Comparison of ENCODE assay signal across 8 cellular contexts in genomic region chrX:131816551-131817136, GRCh38.
DNase-seq lines count a peak whose midpoint lies in the region; ATAC-seq and TF ChIP-seq lines count a peak whose summit lies in the region.

No MANE protein-coding gene starts in this region.

- H2BK12ac ChIP-seq in neuronal stem cell (ENCODE audit: low read length): no peak overlapping the region

- peak; percentile 13 for TF ChIP-seq CTCF in coronary artery (IDR thresholded peaks at IDR 0.05)

- peak overlapping the region; percentile 71 for H2AFZ ChIP-seq in neuronal stem cell (ENCODE audit: low read length)

- H2AK5ac ChIP-seq in neuronal stem cell (ENCODE audit: low read depth, low read length): no peak overlapping the region

- H3K18ac ChIP-seq in neuronal stem cell (ENCODE audit: low read length): no peak overlapping the region

- H3K4me1 ChIP-seq in neuronal stem cell (ENCODE audit: control insufficient read depth in 2 of 2, insufficient read depth in 1 of 2, low read depth in 1 of 2, low read length in 2 of 2): peaks cover 0 to 2% of the 10 kb centered on the region in 2 donors

- WGBS in neuronal stem cell (ENCODE audit: extremely low coverage in 2 of 2, insufficient read length in 2 of 2, insufficient replicate concordance in 1 of 2), 2 donors: no CpG with 5 or more reads among the region's 9 CpGs

- H4K8ac ChIP-seq in neuronal stem cell (ENCODE audit: low read depth, low read length): no peak overlapping the region

- no peak overlapping the region for H4K91ac ChIP-seq in neuronal stem cell (ENCODE audit: low read depth, low read length, poor library complexity)

- H3K4me3 ChIP-seq in coronary artery (peak overlapping the region; percentile 55), neuronal stem cell (ENCODE audit: low read length in 2 of 2) (peak overlapping the region in 1 of 2 donors; percentile 32)

- TF ChIP-seq POLR2A in erythroblast (IDR thresholded peaks at IDR 0.05; ENCODE audit: low read length): no peak

- peaks cover 25 to 48% of the 10 kb centered on the region in 2 donors for H3K36me3 ChIP-seq in neuronal stem cell (replicated peaks in 1 of 2; ENCODE audit: control insufficient read depth in 2 of 2, insufficient read depth in 2 of 2, low read length in 2 of 2)

- no peak overlapping the region for H3K23ac ChIP-seq in neuronal stem cell (ENCODE audit: low read depth, low read length, poor library complexity)

- peaks cover 2% of the 10 kb centered on the region for H3K79me1 ChIP-seq in neuronal stem cell (ENCODE audit: low read depth, low read length)

- no peak overlapping the region for H2BK5ac ChIP-seq in neuronal stem cell (ENCODE audit: low read length)

- DNase-seq in DMS 273 (lab: John Stamatoyannopoulos, UW; ENCODE audit: unreplicated experiment) (peak; percentile 66), DMS 273 treated with DMSO at 0.1 percent for 48 hours (lab: John Stamatoyannopoulos, UW) (no peak), coronary artery (ENCODE audit: low spot score) (no peak), neuronal stem cell (ENCODE audit: low spot score) (no peak), ureter (ENCODE audit: low spot score) (peak; percentile 91), erythroblast (lab: John Stamatoyannopoulos, UW) (no peak)
- peak; percentile 31 to 84 for DNase-seq in activated CD4-positive, alpha-beta T cell treated with anti-CD3 and anti-CD28 coated beads for 24 hours (ENCODE audit: low read depth in 2 of 2)

- H2BK15ac ChIP-seq in neuronal stem cell (ENCODE audit: low read length): no peak overlapping the region

- H3K9ac ChIP-seq in neuronal stem cell (ENCODE audit: low read depth, low read length, poor library complexity): no peak overlapping the region

- no peak overlapping the region for H3K14ac ChIP-seq in neuronal stem cell (ENCODE audit: low read length)

- no peak overlapping the region for H3K4ac ChIP-seq in neuronal stem cell (ENCODE audit: low read length)

- ATAC-seq in HG03378 (IDR thresholded peaks at IDR 0.05; ENCODE audit: unreplicated experiment): peak; percentile 58

- no peaks in the 10 kb centered on the region for H3K27me3 ChIP-seq in neuronal stem cell (ENCODE audit: control insufficient read depth in 3 of 3, insufficient read depth in 3 of 3, low read depth in 1 of 3, low read length in 3 of 3)

- H2BK120ac ChIP-seq in neuronal stem cell (ENCODE audit: low read depth, low read length): no peak overlapping the region

- H3K27ac ChIP-seq in coronary artery: no peak overlapping the region
- H3K27ac ChIP-seq in neuronal stem cell (replicated peaks; ENCODE audit: low read length): no peak overlapping the region

- H3K4me2 ChIP-seq in neuronal stem cell (ENCODE audit: insufficient read depth, low read length, poor library complexity, severe bottlenecking): no peak overlapping the region

- H3K9me3 ChIP-seq in neuronal stem cell (replicated peaks in 1 of 2; ENCODE audit: control insufficient read depth in 2 of 2, insufficient read depth in 1 of 2, low read depth in 1 of 2, low read length in 2 of 2): peaks cover 21 to 23% of the 10 kb centered on the region in 2 donors

Comparison
In these comparisons a context has a peak if more than half of its experiments do, and no peak if none do; other contexts are left out.
1. DNase-seq: peak in DMS 273 (single experiment), activated CD4-positive, alpha-beta T cell treated with anti-CD3 and anti-CD28 coated beads for 24 hours (2 of 2) and ureter (single experiment); none in DMS 273 treated with DMSO at 0.1 percent for 48 hours (single experiment), coronary artery (single experiment), neuronal stem cell (single experiment) and erythroblast (0 of 2).